ENCODE assay signal across 10 cellular contexts in genomic region chr17:70905796-70906195, GRCh38.
DNase-seq lines count a peak whose midpoint lies in the region; ATAC-seq and TF ChIP-seq lines count a peak whose summit lies in the region.
"Had no signal": no experiment of that assay in that cellular context is flagged by ENCODE, and none has a peak within 500 bp of the region (broad histone marks: within the 10 kb centered on the region; RNA-seq: fewer than 3 reads in every experiment).

No MANE protein-coding gene starts in this region.

- ATAC-seq in RWPE2 (ENCODE audit: low read depth) (peak; percentile 82), HG03342 (IDR thresholded peaks at IDR 0.05; ENCODE audit: unreplicated experiment) (no peak), HG03280 (IDR thresholded peaks at IDR 0.05; ENCODE audit: unreplicated experiment) (no peak), GM18909 (IDR thresholded peaks at IDR 0.05; ENCODE audit: poor library complexity, unreplicated experiment) (no peak)

- peaks cover 23% of the 10 kb centered on the region for H3K9me3 Mint-ChIP-seq in neural progenitor cell

- no peak overlapping the region for H3K4me2 ChIP-seq in neural progenitor cell

- H3K27me3 Mint-ChIP-seq in neural progenitor cell (ENCODE audit: insufficient read depth, low read depth): peaks cover 2% of the 10 kb centered on the region

- no peaks in the 10 kb centered on the region for H3K9me3 ChIP-seq in RWPE2 (ENCODE audit: severe bottlenecking)
- no peaks in the 10 kb centered on the region for H3K9me3 ChIP-seq in neural progenitor cell (ENCODE audit: low read depth)

- no peaks in the 10 kb centered on the region for H4K20me1 ChIP-seq in neural progenitor cell (ENCODE audit: low read depth)

- H3K9ac ChIP-seq in neural progenitor cell: no peak overlapping the region

- H3K4me3 ChIP-seq in RWPE2 (ENCODE audit: severe bottlenecking): no peak overlapping the region
- no peak overlapping the region for H3K4me3 ChIP-seq in fibroblast of villous mesenchyme (ENCODE audit: low read depth, low read length)
- H3K4me3 ChIP-seq in neural progenitor cell: no peak overlapping the region

- H3K36me3 ChIP-seq in RWPE2 (ENCODE audit: low read depth): no peaks in the 10 kb centered on the region
- no peaks in the 10 kb centered on the region for H3K36me3 ChIP-seq in neural progenitor cell

- H3K4me1 ChIP-seq in RWPE2 (ENCODE audit: insufficient read depth, poor library complexity, severe bottlenecking) (peaks cover 12% of the 10 kb centered on the region), neural progenitor cell (peaks cover 6% of the 10 kb centered on the region)

- no peaks in the 10 kb centered on the region for H3K27me3 ChIP-seq in RWPE2 (ENCODE audit: insufficient read depth, poor library complexity, severe bottlenecking)
- no peaks in the 10 kb centered on the region for H3K27me3 ChIP-seq in neural progenitor cell

- no peak overlapping the region for H2AFZ ChIP-seq in neural progenitor cell (replicated peaks)

- no peak overlapping the region for H3K4me3 Mint-ChIP-seq in neural progenitor cell

- no peaks in the 10 kb centered on the region for H3F3A ChIP-seq in neural progenitor cell (ENCODE audit: low read depth)

- H3K27ac ChIP-seq in RWPE2 (ENCODE audit: poor library complexity, severe bottlenecking): peak overlapping the region; percentile 12
- H3K27ac ChIP-seq in neural progenitor cell: no peak overlapping the region

- H3K79me2 ChIP-seq in neural progenitor cell (ENCODE audit: low read depth): no peaks in the 10 kb centered on the region

- H3K36me3 Mint-ChIP-seq in neural progenitor cell: peaks cover 2% of the 10 kb centered on the region

- DNase-seq in ELF-1 (ENCODE audit: low read depth, low spot score) (peak; percentile 15), RWPE2 (ENCODE audit: low spot score) (no peak), fibroblast of villous mesenchyme (ENCODE audit: low read depth) (peak; percentile 94), neural progenitor cell (ENCODE audit: low spot score) (no peak), SIG-M5 (lab: John Stamatoyannopoulos, UW) (no peak)
- DNase-seq: DMS79 treated with DMSO at 0.1 percent for 48 hours, NCI-H345 had no signal

- peak overlapping the region; percentile 33 for H3K27ac Mint-ChIP-seq in neural progenitor cell

- peaks cover 21% of the 10 kb centered on the region for H3K4me1 Mint-ChIP-seq in neural progenitor cell

- TF ChIP-seq CTCF in RWPE2 (IDR thresholded peaks at IDR 0.05; ENCODE audit: poor library complexity, severe bottlenecking) (no peak), fibroblast of villous mesenchyme (IDR thresholded peaks at IDR 0.05; ENCODE audit: insufficient read depth, low read depth, low read length) (no peak), neural progenitor cell (IDR thresholded peaks at IDR 0.05) (no peak)

Comparison
In these comparisons a context has a peak if more than half of its experiments do, and no peak if none do; other contexts are left out.
1. DNase-seq: peak in ELF-1 (single experiment) and fibroblast of villous mesenchyme (single experiment); none in RWPE2 (single experiment), neural progenitor cell (single experiment) and SIG-M5 (single experiment).